ENCODE assay signal across 22 cellular contexts in genomic region chrX:88605222-88605583, GRCh38.
"Had no signal": no experiment of that assay in that cellular context is flagged by ENCODE, and none has a peak within 500 bp of the region (broad histone marks: within the 10 kb centered on the region; RNA-seq: fewer than 3 reads in every experiment).

No MANE protein-coding gene starts in this region.

- H3K4me3 ChIP-seq: esophagus squamous epithelium, gastroesophageal sphincter, left ventricle myocardium inferior, lung, right atrium auricular region, smooth muscle cell, suprapubic skin, thyroid gland, upper lobe of left lung, vagina had no signal

- H3K4me3 Mint-ChIP-seq: dendritic cell treated with granulocyte-macrophage colony-stimulating factor and Interleukin-4, amounts not matched to agents 40 ng/mL and 50 ng/mL, for 4 days; effector memory CD8-positive, alpha-beta T cell; immature natural killer cell; naive B cell had no signal

- H3K36me3 ChIP-seq: esophagus squamous epithelium, gastroesophageal sphincter, left ventricle myocardium inferior, right atrium auricular region, suprapubic skin, thyroid gland, upper lobe of left lung, vagina had no signal

- H3K9me3 Mint-ChIP-seq: dendritic cell treated with granulocyte-macrophage colony-stimulating factor and Interleukin-4, amounts not matched to agents 40 ng/mL and 50 ng/mL, for 4 days had no signal

- H3K27me3 Mint-ChIP-seq: dendritic cell treated with granulocyte-macrophage colony-stimulating factor and Interleukin-4, amounts not matched to agents 40 ng/mL and 50 ng/mL, for 4 days; effector memory CD8-positive, alpha-beta T cell; naive B cell had no signal

- H3K27me3 ChIP-seq: esophagus squamous epithelium, gastroesophageal sphincter, right atrium auricular region, suprapubic skin, thyroid gland, upper lobe of left lung, vagina had no signal

- H3K9me3 ChIP-seq: esophagus squamous epithelium, gastroesophageal sphincter, left ventricle myocardium inferior, suprapubic skin, thyroid gland, upper lobe of left lung, vagina had no signal

- H3K36me3 Mint-ChIP-seq: immature natural killer cell, naive B cell had no signal

- H3K27ac Mint-ChIP-seq: dendritic cell treated with granulocyte-macrophage colony-stimulating factor and Interleukin-4, amounts not matched to agents 40 ng/mL and 50 ng/mL, for 4 days; effector memory CD8-positive, alpha-beta T cell; immature natural killer cell; naive B cell had no signal

- DNase-seq: effector memory CD8-positive, alpha-beta T cell; esophagus squamous epithelium; foreskin fibroblast; glutamatergic neuron; immature natural killer cell; left ventricle myocardium inferior; mesenchymal stem cell; naive B cell; posterior cingulate gyrus; stimulated activated CD4-positive, alpha-beta T cell treated with anti-CD3 and anti-CD28 coated beads, Interleukin-2, amount 100 ng/mL, for 48 hours; stimulated activated naive CD4-positive, alpha-beta T cell treated with Interleukin-2 at 50 U/mL for 16 hours; thyroid gland; upper lobe of left lung had no signal

- FAIRE-seq: colon, keratinocyte had no signal

- H3K27ac ChIP-seq: esophagus squamous epithelium, gastroesophageal sphincter, left ventricle myocardium inferior, right atrium auricular region, suprapubic skin, thyroid gland, upper lobe of left lung, vagina had no signal

- H3K4me2 ChIP-seq: smooth muscle cell had no signal

- ATAC-seq: effector memory CD8-positive, alpha-beta T cell; gastroesophageal sphincter had no signal

- H3K4me1 ChIP-seq: esophagus squamous epithelium, gastroesophageal sphincter, left ventricle myocardium inferior, right atrium auricular region, suprapubic skin, thyroid gland, upper lobe of left lung, vagina had no signal

- H3K4me1 Mint-ChIP-seq: immature natural killer cell, naive B cell had no signal
